In the genomic region with DNA sequence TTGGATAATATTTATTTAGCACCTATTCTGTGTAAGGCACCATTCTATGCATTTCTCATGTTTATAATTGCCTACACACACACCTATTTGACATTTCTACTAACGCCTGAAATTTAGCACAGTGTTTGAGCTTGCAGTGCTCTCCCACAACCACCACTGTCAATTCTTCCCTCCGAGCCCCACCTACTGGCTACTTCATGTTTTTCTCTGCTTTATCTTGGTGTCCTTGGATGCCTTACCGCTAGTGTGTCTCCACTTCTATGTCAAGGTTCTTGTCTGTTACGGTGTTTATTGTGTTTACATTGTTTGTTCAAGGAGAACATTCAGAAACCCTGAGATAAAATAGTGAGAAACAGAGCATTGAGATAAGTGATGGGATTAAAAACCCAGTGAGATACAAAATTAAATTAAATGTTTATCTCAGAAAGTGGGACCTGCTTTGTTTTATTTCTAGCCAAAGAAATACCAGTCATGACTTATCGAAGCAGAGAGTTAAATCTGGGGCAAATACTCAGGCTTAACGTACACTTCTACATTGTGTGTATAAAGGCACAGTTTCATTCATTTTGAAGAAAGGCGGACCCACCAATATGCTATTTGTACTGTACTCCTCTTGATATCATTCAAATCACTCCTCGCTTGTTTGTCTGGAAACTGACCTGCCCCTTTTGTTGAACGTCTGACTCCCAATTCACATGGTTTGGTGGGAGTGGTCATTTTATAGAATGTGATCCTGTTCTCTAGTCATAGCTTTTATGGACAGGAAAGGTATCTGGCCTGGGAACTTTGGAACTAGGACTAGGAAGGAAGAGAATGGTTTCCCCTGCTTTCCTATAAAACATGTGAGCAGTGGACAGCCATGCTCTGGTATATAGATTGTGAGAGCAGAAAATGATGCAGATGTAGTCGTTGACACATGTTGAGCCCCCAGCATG, we compare ENCODE assay signal across 8 cellular contexts. TPM values are rescaled to one million over a fixed set of nuclear protein-coding genes. Genes with fewer than 3 reads are reported as not detected.
A peak's percentile ranks its signal among the peaks of the same experiment; 100 is the strongest.
DNase-seq lines count a peak whose midpoint lies in the region; ATAC-seq, FAIRE-seq and TF ChIP-seq lines count a peak whose summit lies in the region.

No MANE protein-coding gene starts in this region.

- no peak overlapping the region for H3K56ac ChIP-seq in H1 (replicated peaks; ENCODE audit: insufficient read length, low read depth, low read length)

- no peak overlapping the region for H2BK5ac ChIP-seq in H1 (ENCODE audit: low read depth, low read length)

- CTCF ChIA-PET in H1 (lab: Charles Lee; ENCODE audit: partially characterized antibody), result interaction anchor here (0.6 to 6.5 kb wide), 41 partner anchors 10 to 666 kb away, joined by 3 to 108 read pairs (median 3); partner anchors contain the start of genes CEP295 and SLC36A4

- H2BK20ac ChIP-seq in H1 (ENCODE audit: low read length), result no peak overlapping the region

- FAIRE-seq in H1 (lab: Jason Lieb, UNC), result peak; percentile 68

- POLR2A ChIA-PET in H1 (lab: Charles Lee; ENCODE audit: partially characterized antibody), result interaction anchor here (1.1 kb wide), 1 partner anchor 305 kb away, joined by 4 read pairs; no protein-coding TSS in a partner anchor

- H3K36me3 ChIP-seq in BE2C, result no peaks in the 10 kb centered on the region
- no peaks in the 10 kb centered on the region for H3K36me3 ChIP-seq in H1 (ENCODE audit: control insufficient read depth in 2 of 4, insufficient read depth in 4 of 4, low read length in 3 of 4)

- H3K79me1 ChIP-seq in H1 (ENCODE audit: low read depth, low read length), result no peaks in the 10 kb centered on the region

- peaks cover 10% of the 10 kb centered on the region for H3K4me1 ChIP-seq in BE2C
- peaks cover 0 to 4% (median 2%) of the 10 kb centered on the region in 4 experiments; a peak in 4 of 7 replicates for H3K4me1 ChIP-seq in H1 (replicated peaks in 1 of 4; ENCODE audit: control insufficient read depth in 3 of 4, insufficient read depth in 4 of 4, low read length in 3 of 4)

- DNase-seq in BE2C, result peak; percentile 61
- peak; percentile 12 for DNase-seq in NOMO-1 treated with dmso at 0.1 percent for 144 hours (lab: John Stamatoyannopoulos, UW; ENCODE audit: unreplicated experiment)
- peak in 1 of 2 experiments; percentile 10 for DNase-seq in H1 (ENCODE audit: low read depth in 1 of 2, low spot score in 2 of 2)
- peak; percentile 49 for DNase-seq in myocyte (ENCODE audit: low read depth)
- DNase-seq in NK-92 (lab: John Stamatoyannopoulos, UW; ENCODE audit: unreplicated experiment), result no peak
- DNase-seq in HK-2 (ENCODE audit: unreplicated experiment), result no peak

- H3K4me3 ChIP-seq in BE2C (ENCODE audit: low read depth, low read length), result no peak overlapping the region
- H3K4me3 ChIP-seq in H1 (ENCODE audit: extremely low read depth in 1 of 4, insufficient read depth in 2 of 4, low read depth in 3 of 4, low read length in 4 of 4), result no peak overlapping the region

- H2BK120ac ChIP-seq in H1 (replicated peaks; ENCODE audit: low read depth, low read length), result no peak overlapping the region

- no peak overlapping the region for H2AFZ ChIP-seq in H1 (ENCODE audit: low read length)

- H4K20me1 ChIP-seq in H1 (replicated peaks in 1 of 2; ENCODE audit: control insufficient read depth in 1 of 2, insufficient read depth in 2 of 2, low read length in 2 of 2), result no peaks in the 10 kb centered on the region

- H3K4me2 ChIP-seq in H1 (ENCODE audit: insufficient read depth in 1 of 2, low read depth in 2 of 2, low read length in 2 of 2), result no peak overlapping the region

- no peak overlapping the region for H2BK12ac ChIP-seq in H1 (ENCODE audit: low read depth, low read length)

- ATAC-seq in GM18508 (IDR thresholded peaks at IDR 0.05; ENCODE audit: insufficient read depth, unreplicated experiment) (peak; percentile 48), HG03135 (IDR thresholded peaks at IDR 0.05; ENCODE audit: unreplicated experiment) (peak; percentile 73)

- no peak overlapping the region for H4K8ac ChIP-seq in H1 (ENCODE audit: extremely low read depth, insufficient read depth, low read length)

- H3K23ac ChIP-seq in H1 (ENCODE audit: insufficient read length), result no peak overlapping the region

- TF ChIP-seq POLR2A in H1 (IDR thresholded peaks at IDR 0.05; ENCODE audit: control extremely low read depth in 1 of 2, low read depth in 2 of 2, low read length in 2 of 2), result no peak

- TF ChIP-seq CTCF in BE2C (IDR thresholded peaks at IDR 0.05; ENCODE audit: low read depth, low read length), result peak; percentile 84
- TF ChIP-seq CTCF in H1 (IDR thresholded peaks at IDR 0.05; ENCODE audit: control extremely low read depth in 1 of 3, insufficient read depth in 1 of 3, low read depth in 1 of 3, low read length in 3 of 3), result peak; percentile 33 to 86 (median 80)

- TF ChIP-seq EP300 in H1 (IDR thresholded peaks at IDR 0.05; ENCODE audit: borderline replicate concordance in 1 of 2, low read depth in 2 of 2, low read length in 2 of 2), result no peak

- TF ChIP-seq RAD21 in H1 (IDR thresholded peaks at IDR 0.05 in 1 of 2, conservative IDR thresholded peaks at IDR 0.05 in 1 of 2; ENCODE audit: low read depth in 2 of 2, low read length in 2 of 2), result peak; percentile 70 to 79

- H4K91ac ChIP-seq in H1 (replicated peaks; ENCODE audit: insufficient read length, low read length), result no peak overlapping the region

- no peak overlapping the region for H3K9ac ChIP-seq in H1 (replicated peaks in 1 of 4; ENCODE audit: extremely low read depth in 1 of 4, low read depth in 3 of 4, low read length in 3 of 4)

- H3K9me3 ChIP-seq in BE2C, result no peaks in the 10 kb centered on the region
- H3K9me3 ChIP-seq in H1 (ENCODE audit: insufficient read depth in 2 of 2, low read depth in 1 of 2, low read length in 1 of 2), result no peaks in the 10 kb centered on the region

- H3K27me3 ChIP-seq in BE2C, result no peaks in the 10 kb centered on the region
- no peaks in the 10 kb centered on the region for H3K27me3 ChIP-seq in H1 (replicated peaks in 1 of 4; ENCODE audit: control insufficient read depth in 3 of 4, extremely low read depth in 1 of 4, insufficient read depth in 3 of 4, low read length in 3 of 4)

- no peak overlapping the region for H3K4ac ChIP-seq in H1 (replicated peaks; ENCODE audit: insufficient read length, low read depth, low read length)

- H3K27ac ChIP-seq in H1 (ENCODE audit: low read depth, low read length), result no peak overlapping the region

- no peak overlapping the region for H2AK5ac ChIP-seq in H1 (ENCODE audit: low read depth, low read length)

- no peak overlapping the region for H3K18ac ChIP-seq in H1 (ENCODE audit: extremely low read depth, low read length)

- H2BK15ac ChIP-seq in H1 (ENCODE audit: low read length), result no peak overlapping the region

- H3K79me2 ChIP-seq in H1 (ENCODE audit: control insufficient read depth in 1 of 2, insufficient read depth in 2 of 2, low read length in 2 of 2), result no peaks in the 10 kb centered on the region

- H3K23me2 ChIP-seq in H1 (ENCODE audit: low read depth, low read length), result no peaks in the 10 kb centered on the region

- H3K14ac ChIP-seq in H1 (ENCODE audit: insufficient read length), result no peak overlapping the region

- WGBS in H1 (ENCODE audit: extremely low coverage in 1 of 2, insufficient coverage in 1 of 2, insufficient read length in 1 of 2, insufficient replicate concordance in 2 of 2, low coverage in 1 of 2, low lambda C conversion rate in 2 of 2, missing lambda C conversion rate in 1 of 2), 2 experiments, result 67% methylated on average over 10 of the region's 10 CpGs; no CpG with 5 or more reads in 1 of the 2 experiments

- H4K5ac ChIP-seq in H1 (ENCODE audit: insufficient read length, low read depth, low read length), result no peak overlapping the region

TF ChIP-seq in H1, 55 proteins besides CTCF, POLR2A, EP300 and RAD21:
- TF ChIP-seq SP1 (IDR thresholded peaks at IDR 0.05; ENCODE audit: low read depth, low read length), result no peak
- TF ChIP-seq RXRA (IDR thresholded peaks at IDR 0.05; ENCODE audit: insufficient read depth, low read depth, low read length), result no peak
- no peak for TF ChIP-seq SIRT6 (IDR thresholded peaks at IDR 0.05; ENCODE audit: low read length)
- TF ChIP-seq KDM4A (IDR thresholded peaks at IDR 0.05; ENCODE audit: low read depth, low read length, severe bottlenecking), result no peak
- TF ChIP-seq, protein P1, sequence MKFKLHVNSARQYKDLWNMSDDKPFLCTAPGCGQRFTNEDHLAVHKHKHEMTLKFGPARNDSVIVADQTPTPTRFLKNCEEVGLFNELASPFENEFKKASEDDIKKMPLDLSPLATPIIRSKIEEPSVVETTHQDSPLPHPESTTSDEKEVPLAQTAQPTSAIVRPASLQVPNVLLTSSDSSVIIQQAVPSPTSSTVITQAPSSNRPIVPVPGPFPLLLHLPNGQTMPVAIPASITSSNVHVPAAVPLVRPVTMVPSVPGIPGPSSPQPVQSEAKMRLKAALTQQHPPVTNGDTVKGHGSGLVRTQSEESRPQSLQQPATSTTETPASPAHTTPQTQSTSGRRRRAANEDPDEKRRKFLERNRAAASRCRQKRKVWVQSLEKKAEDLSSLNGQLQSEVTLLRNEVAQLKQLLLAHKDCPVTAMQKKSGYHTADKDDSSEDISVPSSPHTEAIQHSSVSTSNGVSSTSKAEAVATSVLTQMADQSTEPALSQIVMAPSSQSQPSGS (IDR thresholded peaks at IDR 0.05; ENCODE audit: low read length), result no peak
- TF ChIP-seq JUND (IDR thresholded peaks at IDR 0.05; ENCODE audit: low read length), result no peak
- TF ChIP-seq KDM1A (IDR thresholded peaks at IDR 0.05; ENCODE audit: borderline replicate concordance, low read length), result no peak
- no peak for TF ChIP-seq MAFK (IDR thresholded peaks at IDR 0.05; ENCODE audit: low read depth, low read length)
- TF ChIP-seq CREB1 (IDR thresholded peaks at IDR 0.05), result no peak
- no peak for TF ChIP-seq SP2 (IDR thresholded peaks at IDR 0.05; ENCODE audit: low read length)
TF ChIP-seq in H1: peak in this region for 0.

RNA-seq across cellular contexts. Expression of gene SLC36A4, which starts 39.2 kb away (rescaled TPM):
- polyA plus RNA-seq in BE2C (2012; ENCODE audit: insufficient read depth, insufficient read length, low read depth), result 12.0 TPM
- 22.7 and 24.4 TPM in 2 replicates for total RNA-seq in H1 (2021; fragmentation: NEBNext Ultra II Directional; extraction: Animal tissue kit (Norgen Biotek cat#: 25700))
- 7.3 and 10.2 TPM in 2 replicates for polyA plus RNA-seq in H1 (2011; rRNA removed)
- 12.1 TPM for polyA plus RNA-seq in H1 (2011; cell fraction: cytosol; rRNA removed)
- 9.6 TPM for polyA plus RNA-seq in H1 (2011; cell fraction: nucleus; rRNA removed)
- polyA plus RNA-seq in H1 (2012, experiment 1 of 2), result 12.2 to 27.0 TPM (median 16.9 TPM) in 4 replicates
- polyA plus RNA-seq in H1 (2012, experiment 2 of 2), result 1.7 TPM
- 16.1 TPM for polyA plus RNA-seq in H1 (2013, experiment 1 of 2)
- 14.5 TPM for polyA plus RNA-seq in H1 (2013, experiment 2 of 2)
- 20.8 and 28.6 TPM in 2 replicates for polyA minus RNA-seq in H1 (2011; rRNA and poly(A)+ RNA removed)
- polyA minus RNA-seq in H1 (2011; cell fraction: cytosol; rRNA and poly(A)+ RNA removed), result 12.2 TPM
- 54.2 TPM for polyA minus RNA-seq in H1 (2011; cell fraction: nucleus; rRNA and poly(A)+ RNA removed)
- total RNA-seq in myocyte, result 11.8 and 12.7 TPM in 2 replicates
- polyA plus RNA-seq in myocyte (2012), result 9.3 TPM

Comparison
In these comparisons a context has a peak if more than half of its experiments do, and no peak if none do; other contexts are left out.
1. DNase-seq: peak in BE2C (single experiment), NOMO-1 treated with dmso at 0.1 percent for 144 hours (single experiment) and myocyte (single experiment); none in NK-92 (single experiment) and HK-2 (single experiment).